9 cellular contexts compared by ENCODE assay signal in the genomic region with DNA sequence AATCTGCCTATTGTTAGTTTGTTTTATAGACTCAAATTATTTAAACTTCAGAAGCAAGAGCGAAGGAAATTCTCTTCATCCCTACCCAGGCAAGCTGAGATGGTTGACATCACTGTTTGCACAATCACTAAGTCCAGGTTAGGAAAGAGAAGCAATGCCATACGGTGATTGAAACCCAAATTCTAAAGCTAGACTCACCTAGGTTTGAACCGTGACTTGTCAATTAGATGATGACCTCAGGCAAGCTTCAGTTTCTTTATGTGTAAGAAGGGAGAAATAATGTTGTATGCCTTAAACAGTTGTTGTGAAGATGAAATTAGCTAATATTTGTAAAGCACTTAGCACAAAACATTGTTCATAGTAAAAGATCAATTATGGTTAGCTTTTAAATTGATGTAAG.
A peak's percentile ranks its signal among the peaks of the same experiment; 100 is the strongest.
DNase-seq lines count a peak whose midpoint lies in the region; ATAC-seq and TF ChIP-seq lines count a peak whose summit lies in the region.
"Had no signal": no experiment of that assay in that cellular context is flagged by ENCODE, and none has a peak within 500 bp of the region (broad histone marks: within the 10 kb centered on the region; RNA-seq: fewer than 3 reads in every experiment).

No MANE protein-coding gene starts in this region.

- no peak overlapping the region for H3K4me3 ChIP-seq in tibial nerve
- H3K4me3 ChIP-seq: neural progenitor cell had no signal

- no peaks in the 10 kb centered on the region for H3K36me3 ChIP-seq in tibial nerve
- H3K36me3 ChIP-seq: neural progenitor cell had no signal

- DNase-seq in stimulated activated naive CD8-positive, alpha-beta T cell treated with anti-CD3 and anti-CD28 coated beads, Interleukin-15, Interleukin-2, amounts not matched to agents 100 U/mL and 50 U/mL, for 24 hours, result no peak
- no peak for DNase-seq in type B pancreatic cell (ENCODE audit: extremely low spot score, unreplicated experiment)
- no peak for DNase-seq in SW480 (ENCODE audit: low spot score)
- no peak for DNase-seq in DMS153 (lab: John Stamatoyannopoulos, UW)
- no peak for DNase-seq in tibial nerve (ENCODE audit: low spot score in 2 of 2)

- peaks cover 12% of the 10 kb centered on the region for H3K9me3 Mint-ChIP-seq in stimulated activated naive CD8-positive, alpha-beta T cell treated with anti-CD3 and anti-CD28 coated beads, Interleukin-15, Interleukin-2, amounts not matched to agents 100 ng/mL and 50 ng/mL, for 24 hours
- peaks cover 13% of the 10 kb centered on the region for H3K9me3 Mint-ChIP-seq in T-helper 1 cell treated with Interleukin-12 subunit alpha and Interleukin-12 subunit beta and Interleukin-4 antibody, amounts not matched to agents 30 μg/mL and 1 μg/mL, for 36 hours
- H3K9me3 Mint-ChIP-seq in type B pancreatic cell, result peaks cover 7% of the 10 kb centered on the region

- H3K27ac ChIP-seq in tibial nerve, result no peak overlapping the region
- H3K27ac ChIP-seq: neural progenitor cell had no signal

- no peak for TF ChIP-seq POLR2A in tibial nerve (IDR thresholded peaks at IDR 0.05)

- peak overlapping the region; percentile 38 for H3K4me3 Mint-ChIP-seq in stimulated activated naive CD8-positive, alpha-beta T cell treated with anti-CD3 and anti-CD28 coated beads, Interleukin-15, Interleukin-2, amounts not matched to agents 100 ng/mL and 50 ng/mL, for 24 hours
- H3K4me3 Mint-ChIP-seq in T-helper 1 cell treated with Interleukin-12 subunit alpha and Interleukin-12 subunit beta and Interleukin-4 antibody, amounts not matched to agents 30 μg/mL and 1 μg/mL, for 36 hours, result peak overlapping the region; percentile 30
- no peak overlapping the region for H3K4me3 Mint-ChIP-seq in type B pancreatic cell
- H3K4me3 Mint-ChIP-seq: neural progenitor cell had no signal

- no peak for ATAC-seq in stimulated activated naive CD8-positive, alpha-beta T cell treated with anti-CD3 and anti-CD28 coated beads, Interleukin-15, Interleukin-2, amounts not matched to agents 100 U/mL and 50 U/mL, for 24 hours
- ATAC-seq in HG02763 (IDR thresholded peaks at IDR 0.05; ENCODE audit: unreplicated experiment), result peak; percentile 46

- H3K4me1 Mint-ChIP-seq in stimulated activated naive CD8-positive, alpha-beta T cell treated with anti-CD3 and anti-CD28 coated beads, Interleukin-15, Interleukin-2, amounts not matched to agents 100 ng/mL and 50 ng/mL, for 24 hours (ENCODE audit: low read depth), result peaks cover 73% of the 10 kb centered on the region
- peaks cover 56% of the 10 kb centered on the region for H3K4me1 Mint-ChIP-seq in T-helper 1 cell treated with Interleukin-12 subunit alpha and Interleukin-12 subunit beta and Interleukin-4 antibody, amounts not matched to agents 30 μg/mL and 1 μg/mL, for 36 hours (ENCODE audit: low read depth)
- peaks cover 43% of the 10 kb centered on the region for H3K4me1 Mint-ChIP-seq in type B pancreatic cell (ENCODE audit: unreplicated experiment)

- no peaks in the 10 kb centered on the region for H3K27me3 Mint-ChIP-seq in stimulated activated naive CD8-positive, alpha-beta T cell treated with anti-CD3 and anti-CD28 coated beads, Interleukin-15, Interleukin-2, amounts not matched to agents 100 ng/mL and 50 ng/mL, for 24 hours
- no peaks in the 10 kb centered on the region for H3K27me3 Mint-ChIP-seq in T-helper 1 cell treated with Interleukin-12 subunit alpha and Interleukin-12 subunit beta and Interleukin-4 antibody, amounts not matched to agents 30 μg/mL and 1 μg/mL, for 36 hours (ENCODE audit: low read depth)
- no peaks in the 10 kb centered on the region for H3K27me3 Mint-ChIP-seq in type B pancreatic cell

- H3K4me1 ChIP-seq in tibial nerve, result peaks cover 0 to 6% (median 0%) of the 10 kb centered on the region in 4 donors

- H3K9me3 ChIP-seq in tibial nerve, result no peaks in the 10 kb centered on the region

- no peaks in the 10 kb centered on the region for H3K27me3 ChIP-seq in tibial nerve
- H3K27me3 ChIP-seq: neural progenitor cell had no signal

- TF ChIP-seq CTCF in type B pancreatic cell (conservative IDR thresholded peaks at IDR 0.05) (no peak), tibial nerve (IDR thresholded peaks at IDR 0.05) (no peak)

- peak overlapping the region; percentile 96 for H3K27ac Mint-ChIP-seq in stimulated activated naive CD8-positive, alpha-beta T cell treated with anti-CD3 and anti-CD28 coated beads, Interleukin-15, Interleukin-2, amounts not matched to agents 100 ng/mL and 50 ng/mL, for 24 hours
- peak overlapping the region; percentile 89 for H3K27ac Mint-ChIP-seq in T-helper 1 cell treated with Interleukin-12 subunit alpha and Interleukin-12 subunit beta and Interleukin-4 antibody, amounts not matched to agents 30 μg/mL and 1 μg/mL, for 36 hours
- H3K27ac Mint-ChIP-seq in type B pancreatic cell, result peak overlapping the region; percentile 57
- H3K27ac Mint-ChIP-seq: neural progenitor cell had no signal

- H3K36me3 Mint-ChIP-seq in stimulated activated naive CD8-positive, alpha-beta T cell treated with anti-CD3 and anti-CD28 coated beads, Interleukin-15, Interleukin-2, amounts not matched to agents 100 ng/mL and 50 ng/mL, for 24 hours (ENCODE audit: low read depth), result peaks cover 22% of the 10 kb centered on the region
- peaks cover 9% of the 10 kb centered on the region for H3K36me3 Mint-ChIP-seq in T-helper 1 cell treated with Interleukin-12 subunit alpha and Interleukin-12 subunit beta and Interleukin-4 antibody, amounts not matched to agents 30 μg/mL and 1 μg/mL, for 36 hours (ENCODE audit: low read depth)
- peaks cover 4% of the 10 kb centered on the region for H3K36me3 Mint-ChIP-seq in type B pancreatic cell

- no peak for TF ChIP-seq EP300 in tibial nerve (IDR thresholded peaks at IDR 0.05)

- WGBS in tibial nerve, 2 donors, result 95 to 99% methylated on average over 3 of the region's 3 CpGs
